In the genomic region with DNA sequence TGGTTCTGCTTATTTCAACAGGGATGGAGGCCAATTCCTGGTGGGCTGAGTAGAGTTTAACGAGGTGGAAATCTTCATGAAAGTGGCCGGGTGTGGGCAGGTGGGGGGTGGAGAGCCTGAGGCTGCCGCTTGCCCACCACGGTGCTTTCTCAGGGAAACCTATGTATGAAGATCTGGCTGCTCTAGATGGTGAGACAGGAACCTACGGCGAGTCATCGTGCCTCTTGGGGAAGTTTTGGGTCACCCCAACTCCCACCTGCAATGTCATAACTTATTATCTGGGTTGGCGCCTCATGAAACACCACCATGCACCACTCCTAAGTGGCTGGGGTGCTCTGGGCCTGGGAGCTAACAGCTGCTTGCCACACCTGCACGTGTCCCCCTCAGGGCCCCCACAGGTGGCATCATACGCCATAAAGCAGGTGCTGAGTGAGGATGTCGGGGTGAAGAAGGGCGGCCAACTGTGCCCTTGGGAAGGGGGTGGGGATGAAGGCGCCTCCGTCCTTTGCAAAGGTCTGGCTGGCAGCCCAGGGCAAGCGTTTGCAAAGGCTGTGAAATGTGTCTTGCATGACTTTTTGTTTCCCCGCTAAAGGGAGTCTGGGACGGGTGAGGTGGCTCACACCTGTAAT, we compare ENCODE assay signal across 25 cellular contexts.
"Had no signal": no experiment of that assay in that cellular context is flagged by ENCODE, and none has a peak within 500 bp of the region (broad histone marks: within the 10 kb centered on the region; RNA-seq: fewer than 3 reads in every experiment).

No MANE protein-coding gene starts in this region.

- H3K4me3 ChIP-seq: ascending aorta, cardiac muscle cell, colonic mucosa, gastrocnemius medialis, hepatocyte, psoas muscle, smooth muscle cell, uterus had no signal

- DNase-seq: activated CD4-positive, alpha-beta T cell treated with anti-CD3 and anti-CD28 coated beads, Interleukin-2, amount 50 U/mL, for 48 hours; activated effector memory CD4-positive, alpha-beta T cell treated with Interleukin-2 at 50 U/mL for 16 hours; activated naive CD4-positive, alpha-beta T cell treated with Interleukin-2 at 50 U/mL for 16 hours; cerebellar nuclear complex; colonic mucosa; effector CD8-positive, alpha-beta T cell; gastrocnemius medialis; glutamatergic neuron; midbrain; naive thymus-derived CD4-positive, alpha-beta T cell; nucleus accumbens; psoas muscle; stimulated activated CD4-positive, alpha-beta T cell treated with anti-CD3 and anti-CD28 coated beads, Interleukin-15, amount 100 ng/mL, for 24 hours; stimulated activated CD4-positive, alpha-beta T cell treated with anti-CD3 and anti-CD28 coated beads, Interleukin-2, amount 100 ng/mL, for 24 hours; stimulated activated naive B cell treated with anti-CD40 and anti-IgM and Interleukin-4, amounts not matched to agents 10 μg/mL and 1 μg/mL and 100 μg/mL, for 72 hours; SW 1271; T-helper 9 cell; uterus; WERI-Rb-1 had no signal

- ATAC-seq: activated CD4-positive, CD25-positive, alpha-beta regulatory T cell treated with anti-CD3 and anti-CD28 coated beads, Interleukin-2, amount 50 U/mL, for 24 hours; gastrocnemius medialis; left colon; naive thymus-derived CD4-positive, alpha-beta T cell; psoas muscle; stimulated activated naive B cell treated with anti-CD40 and anti-IgM and Interleukin-4, amounts not matched to agents 10 μg/mL and 1 μg/mL and 100 μg/mL, for 72 hours had no signal
